Comparison of ENCODE assay signal across 1 cellular context in genomic region chr1:165886988-165887387, GRCh38.
TF ChIP-seq lines count a peak whose summit lies in the region.

No MANE protein-coding gene starts in this region.

TF ChIP-seq in GM12878, 131 proteins besides CTCF, POLR2A, EP300 and RAD21:
- TF ChIP-seq ZSCAN29 (IDR thresholded peaks at IDR 0.05) (no peak), HDAC6 (IDR thresholded peaks at IDR 0.05; ENCODE audit: unreplicated experiment) (no peak), HSF1 (IDR thresholded peaks at IDR 0.05; ENCODE audit: low read depth, low read length) (no peak), CREM (IDR thresholded peaks at IDR 0.05; ENCODE audit: low read depth) (no peak), BCLAF1 (IDR thresholded peaks at IDR 0.05) (no peak), MTA3 (IDR thresholded peaks at IDR 0.05; ENCODE audit: borderline replicate concordance, low read length) (no peak), MYB (IDR thresholded peaks at IDR 0.05; ENCODE audit: borderline replicate concordance, low read depth, low read length) (no peak), ATF3 (IDR thresholded peaks at IDR 0.05; ENCODE audit: borderline replicate concordance, extremely low read depth, low read depth, low read length) (no peak)
